In genomic region chr16:11052080-11052808, GRCh38 we compare ENCODE assay signal across 7 cellular contexts.
DNase-seq lines count a peak whose midpoint lies in the region; ATAC-seq and TF ChIP-seq lines count a peak whose summit lies in the region.

No MANE protein-coding gene starts in this region.

- peak; percentile 74 for ATAC-seq in GM19452 (IDR thresholded peaks at IDR 0.05; ENCODE audit: unreplicated experiment)
- peak; percentile 64 for ATAC-seq in HG03439 (IDR thresholded peaks at IDR 0.05; ENCODE audit: unreplicated experiment)

- peak; percentile 94 for DNase-seq in activated CD8-positive, alpha-beta memory T cell treated with anti-CD3 and anti-CD28 coated beads, Interleukin-2, amount 50 U/mL, for 48 hours
- DNase-seq in stimulated activated CD4-positive, alpha-beta T cell treated with anti-CD3 and anti-CD28 coated beads, Interleukin-1b, Interleukin-23, amount 100 ng/mL, for 24 hours (ENCODE audit: low read depth in 4 of 4, low spot score in 1 of 4): peak in 3 of 4 experiments; percentile 11 to 63 (median 25)
- DNase-seq in NCI-H748 (lab: John Stamatoyannopoulos, UW; ENCODE audit: unreplicated experiment) (no peak), HEK293T (ENCODE audit: extremely low spot score) (no peak), NAMALWA (ENCODE audit: low spot score) (no peak)

- CTCF ChIA-PET in HEK293T (lab: Yijun Ruan, JAX): no interaction called here

- POLR2A ChIA-PET in HEK293T (lab: Yijun Ruan, JAX): no interaction called here

TF ChIP-seq in HEK293T, 16 proteins besides CTCF, POLR2A, EP300 and RAD21:
- no peak for TF ChIP-seq FOXK2 (IDR thresholded peaks at IDR 0.05)
- TF ChIP-seq ZNF384 (IDR thresholded peaks at IDR 0.05): no peak
- no peak for TF ChIP-seq LEF1 (IDR thresholded peaks at IDR 0.05; ENCODE audit: borderline replicate concordance)
- TF ChIP-seq ARNT (IDR thresholded peaks at IDR 0.05): no peak
- TF ChIP-seq TARDBP (IDR thresholded peaks at IDR 0.05): no peak
- no peak for TF ChIP-seq NFRKB (IDR thresholded peaks at IDR 0.05)
- TF ChIP-seq BHLHE40 (IDR thresholded peaks at IDR 0.05; ENCODE audit: borderline replicate concordance): no peak
- TF ChIP-seq HDGF (IDR thresholded peaks at IDR 0.05; ENCODE audit: borderline replicate concordance): no peak
- TF ChIP-seq SUZ12 (IDR thresholded peaks at IDR 0.05): no peak
- TF ChIP-seq CTBP1 (IDR thresholded peaks at IDR 0.05; ENCODE audit: borderline replicate concordance): no peak
- TF ChIP-seq ELF4 (IDR thresholded peaks at IDR 0.05): no peak
- no peak for TF ChIP-seq SP1 (IDR thresholded peaks at IDR 0.05)
- no peak for TF ChIP-seq FOXA1 (IDR thresholded peaks at IDR 0.05)
- TF ChIP-seq PKNOX1 (IDR thresholded peaks at IDR 0.05): no peak
- TF ChIP-seq L3MBTL2 (conservative IDR thresholded peaks at IDR 0.05): no peak
- TF ChIP-seq FOXM1 (IDR thresholded peaks at IDR 0.05; ENCODE audit: borderline replicate concordance): no peak

Comparison
In these comparisons a context has a peak if more than half of its experiments do, and no peak if none do; other contexts are left out.
1. DNase-seq: peak in activated CD8-positive, alpha-beta memory T cell treated with anti-CD3 and anti-CD28 coated beads, Interleukin-2, amount 50 U/mL, for 48 hours (single experiment) and stimulated activated CD4-positive, alpha-beta T cell treated with anti-CD3 and anti-CD28 coated beads, Interleukin-1b, Interleukin-23, amount 100 ng/mL, for 24 hours (3 of 4); none in NCI-H748 (single experiment), HEK293T (single experiment) and NAMALWA (single experiment).